Comparison of ENCODE assay signal across 8 cellular contexts in the genomic region with DNA sequence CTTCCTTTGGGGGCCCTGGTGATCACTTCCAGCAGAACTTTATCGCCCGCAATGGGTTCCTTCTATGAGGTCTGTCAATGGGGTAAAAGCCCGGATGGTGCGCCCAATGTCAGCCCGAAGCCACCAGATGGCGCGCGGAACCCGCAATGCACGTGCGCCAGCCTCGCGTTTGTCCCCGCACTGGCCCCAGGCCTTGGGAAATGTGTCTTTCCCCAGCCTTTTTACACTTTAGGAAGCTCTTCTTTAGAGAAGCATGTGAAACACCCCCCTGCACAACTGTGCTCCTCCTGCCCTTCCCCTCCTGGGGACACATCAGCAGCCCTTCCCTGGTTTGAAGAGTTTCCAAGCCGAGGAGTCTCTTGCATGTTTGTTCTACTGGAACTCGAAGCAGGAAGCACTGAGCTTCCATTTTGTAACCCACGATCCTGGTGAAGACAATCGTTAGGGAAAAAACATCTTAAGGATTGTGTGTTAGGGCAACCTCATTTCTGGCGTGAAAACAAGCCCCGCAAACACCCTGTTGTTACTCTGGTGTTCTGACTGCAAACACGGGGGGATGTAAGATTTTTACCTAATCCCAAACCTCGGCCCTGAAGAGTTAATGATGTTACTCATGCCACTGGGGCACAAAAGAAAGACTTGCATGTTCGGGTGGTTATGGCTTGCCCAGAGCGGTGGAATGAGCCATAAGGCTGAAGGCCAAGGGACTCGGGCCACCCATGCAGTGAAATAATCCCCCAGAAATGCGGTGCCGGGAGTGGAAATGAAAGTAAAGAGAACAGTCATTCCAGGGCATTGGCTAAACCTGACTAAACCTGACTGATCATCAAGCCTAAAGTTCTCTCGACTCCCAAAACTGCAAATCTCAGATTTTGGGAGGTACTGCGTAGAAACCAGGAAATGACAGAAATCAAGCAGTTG. TPM values are rescaled to one million over a fixed set of nuclear protein-coding genes. Genes with fewer than 3 reads are reported as not detected.
DNase-seq lines count a peak whose midpoint lies in the region; ATAC-seq and TF ChIP-seq lines count a peak whose summit lies in the region.

No MANE protein-coding gene starts in this region.

- no peaks in the 10 kb centered on the region for H4K20me1 ChIP-seq in PC-3 (ENCODE audit: low read length)

- peak overlapping the region; percentile 86 for H2AFZ ChIP-seq in PC-3 (ENCODE audit: low read length)

- H3K4me3 Mint-ChIP-seq in activated T-cell treated with anti-CD3 and anti-CD28 coated beads, Interleukin-2, amount 50 U/mL, for 4 hours, result no peak overlapping the region
- peak overlapping the region in 4 of 8 donors; percentile 14 to 63 (median 47) for H3K4me3 Mint-ChIP-seq in naive B cell

- H3K4me1 ChIP-seq in PC-3 (ENCODE audit: insufficient read depth, low read length) (peaks cover 45% of the 10 kb centered on the region), esophagus (ENCODE audit: control insufficient read depth in 2 of 2, insufficient read depth in 2 of 2, low read length in 1 of 2) (no peaks in the 10 kb centered on the region)

- peak overlapping the region; percentile 78 for H3K4me2 ChIP-seq in PC-3 (ENCODE audit: low read length)

- H3K27me3 ChIP-seq in PC-3 (ENCODE audit: low read length), result no peaks in the 10 kb centered on the region
- H3K27me3 ChIP-seq in esophagus (ENCODE audit: control insufficient read depth in 1 of 2, insufficient read depth in 2 of 2, low read length in 2 of 2), result no peaks in the 10 kb centered on the region

- H3K27ac ChIP-seq in PC-3 (ENCODE audit: low read length), result peak overlapping the region; percentile 88
- peak overlapping the region; percentile 86 to 98 for H3K27ac ChIP-seq in esophagus (ENCODE audit: low read depth in 2 of 2, low read length in 1 of 2)

- peak; percentile 93 for TF ChIP-seq CTCF in AG09319 (IDR thresholded peaks at IDR 0.05; ENCODE audit: low read depth, low read length)
- peak; percentile 84 for TF ChIP-seq CTCF in PC-3 (conservative IDR thresholded peaks at IDR 0.05; ENCODE audit: low read depth, low read length)

- H3K9me2 ChIP-seq in PC-3 (replicated peaks; ENCODE audit: low read length), result no peaks in the 10 kb centered on the region

- POLR2A ChIA-PET in PC-3 (lab: Charles Lee; ENCODE audit: unreplicated experiment), result interaction anchor here (0.6 to 0.9 kb wide), 3 partner anchors 105 to 605 kb away, joined by 3 to 5 read pairs (median 4); no protein-coding TSS in a partner anchor

- no peak for TF ChIP-seq EP300 in Ishikawa (IDR thresholded peaks at IDR 0.05; ENCODE audit: borderline replicate concordance)

- CTCF ChIA-PET in PC-3 (lab: Charles Lee), result interaction anchor here (0.6 to 1.1 kb wide), 5 partner anchors 101 to 594 kb away, joined by 3 to 7 read pairs (median 4); no protein-coding TSS in a partner anchor

- intact Hi-C loops in PC-3 (cut with micrococcal nuclease), result loop anchor here (1.0 to 10.0 kb wide), 3 partner anchors 99 to 584 kb away; no protein-coding TSS in a partner anchor

- no peaks in the 10 kb centered on the region for H3K36me3 Mint-ChIP-seq in activated T-cell treated with anti-CD3 and anti-CD28 coated beads, Interleukin-2, amount 50 U/mL, for 4 hours (ENCODE audit: insufficient read depth)
- peaks cover 0 to 6% of the 10 kb centered on the region in 2 donors for H3K36me3 Mint-ChIP-seq in naive B cell

- H3K79me2 ChIP-seq in PC-3 (ENCODE audit: low read length), result no peaks in the 10 kb centered on the region

- H3K27ac Mint-ChIP-seq in naive B cell, result peak overlapping the region in 3 of 6 donors; percentile 8 to 71 (median 61)

- TF ChIP-seq RAD21 in Ishikawa (IDR thresholded peaks at IDR 0.05; ENCODE audit: low read depth), result peak; percentile 96

- BruUV-seq in PC-3 (replicated peaks; lab: Mats Ljungman, UMichigan), result no TSS peak

- H3K4me1 Mint-ChIP-seq in activated T-cell treated with anti-CD3 and anti-CD28 coated beads, Interleukin-2, amount 50 U/mL, for 4 hours (ENCODE audit: low read depth), result peaks cover 38% of the 10 kb centered on the region
- H3K4me1 Mint-ChIP-seq in naive B cell, result peaks cover 9 to 14% (median 10%) of the 10 kb centered on the region in 3 donors

- H3F3A ChIP-seq in PC-3 (ENCODE audit: low read length, unreplicated experiment), result peaks cover 5% of the 10 kb centered on the region

- peak overlapping the region; percentile 66 for H3K9ac ChIP-seq in PC-3 (ENCODE audit: low read length)

- peak overlapping the region; percentile 40; the same call in 1 of the 2 replicates for H3K4me3 ChIP-seq in PC-3 (ENCODE audit: low read length)
- peak overlapping the region in 1 of 2 donors; percentile 41 for H3K4me3 ChIP-seq in esophagus (ENCODE audit: low read depth in 1 of 2, low read length in 2 of 2)

- peak; percentile 72 for ATAC-seq in PC-3
- peak; percentile 67 to 77 for ATAC-seq in activated T-cell treated with anti-CD3 and anti-CD28 coated beads, Interleukin-2, amount 50 U/mL, for 4 hours
- peak; percentile 92 to 99 for ATAC-seq in naive B cell (ENCODE audit: low read depth in 2 of 2)

- H3K9me3 ChIP-seq in PC-3 (ENCODE audit: low read length) (no peaks in the 10 kb centered on the region), esophagus (ENCODE audit: control insufficient read depth in 2 of 2, insufficient read depth in 1 of 2, low read depth in 1 of 2, low read length in 1 of 2) (no peaks in the 10 kb centered on the region)

- WGBS in esophagus, 2 donors, result 12 to 16% methylated on average over 29 of the region's 29 CpGs

- peaks cover 4% of the 10 kb centered on the region for H3K9me3 Mint-ChIP-seq in activated T-cell treated with anti-CD3 and anti-CD28 coated beads, Interleukin-2, amount 50 U/mL, for 4 hours
- H3K9me3 Mint-ChIP-seq in naive B cell, result no peaks in the 10 kb centered on the region

- no peaks in the 10 kb centered on the region for H3K27me3 Mint-ChIP-seq in activated T-cell treated with anti-CD3 and anti-CD28 coated beads, Interleukin-2, amount 50 U/mL, for 4 hours (ENCODE audit: low read depth)
- peaks cover 0 to 5% (median 4%) of the 10 kb centered on the region in 3 donors for H3K27me3 Mint-ChIP-seq in naive B cell

- H3K36me3 ChIP-seq in PC-3 (ENCODE audit: low read depth, low read length) (no peaks in the 10 kb centered on the region), esophagus (ENCODE audit: control insufficient read depth in 2 of 2, insufficient read depth in 2 of 2, low read length in 1 of 2) (no peaks in the 10 kb centered on the region)

- DNase-seq in AG09319 (ENCODE audit: extremely low read depth, low read depth), result peak; percentile 77
- DNase-seq in GM19240 (ENCODE audit: insufficient read length, low spot score), result peak; percentile 41
- peak; percentile 82 for DNase-seq in PC-3
- DNase-seq in activated T-cell treated with anti-CD3 and anti-CD28 coated beads, Interleukin-2, amount 50 U/mL, for 4 hours, result peak; percentile 83
- peak; percentile 71 for DNase-seq in naive B cell
- DNase-seq in stimulated activated CD8-positive, alpha-beta memory T cell treated with anti-CD3 and anti-CD28 coated beads, Interleukin-7, amount 100 ng/mL, for 24 hours (ENCODE audit: low read depth), result peak; percentile 80

TF ChIP-seq in Ishikawa, 13 proteins besides CTCF, POLR2A, EP300 and RAD21:
- TF ChIP-seq TCF12 (IDR thresholded peaks at IDR 0.05; ENCODE audit: low read depth) (0 out of 2 replicates have a peak, but pooled peaks have one; percentile 18), EGR1 (IDR thresholded peaks at IDR 0.05) (no peak), CREB1 (IDR thresholded peaks at IDR 0.05; ENCODE audit: low read depth) (no peak)
- TF ChIP-seq, protein P1, sequence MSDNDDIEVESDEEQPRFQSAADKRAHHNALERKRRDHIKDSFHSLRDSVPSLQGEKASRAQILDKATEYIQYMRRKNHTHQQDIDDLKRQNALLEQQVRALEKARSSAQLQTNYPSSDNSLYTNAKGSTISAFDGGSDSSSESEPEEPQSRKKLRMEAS (IDR thresholded peaks at IDR 0.05), result peak; percentile 69; the same call in 1 of the 2 replicates
- TF ChIP-seq, protein P2, sequence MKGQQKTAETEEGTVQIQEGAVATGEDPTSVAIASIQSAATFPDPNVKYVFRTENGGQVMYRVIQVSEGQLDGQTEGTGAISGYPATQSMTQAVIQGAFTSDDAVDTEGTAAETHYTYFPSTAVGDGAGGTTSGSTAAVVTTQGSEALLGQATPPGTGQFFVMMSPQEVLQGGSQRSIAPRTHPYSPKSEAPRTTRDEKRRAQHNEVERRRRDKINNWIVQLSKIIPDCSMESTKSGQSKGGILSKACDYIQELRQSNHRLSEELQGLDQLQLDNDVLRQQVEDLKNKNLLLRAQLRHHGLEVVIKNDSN (IDR thresholded peaks at IDR 0.05), result no peak

RNA-seq across cellular contexts. Expression of a gene that starts 20.4 kb away (rescaled TPM):
- 15.1 and 27.7 TPM in 2 replicates for total RNA-seq in PC-3 (2014; rRNA removed)
- 10 to 100 TPM; 27.6 to 38.0 (median 33.5) TPM for total RNA-seq in activated T-cell treated with anti-CD3 and anti-CD28 coated beads, Interleukin-2, amount 50 U/mL, for 4 hours
- 10 to 100 TPM; 16.8 to 32.5 TPM for polyA plus RNA-seq in esophagus
- 1 to 10 TPM; 5.3 to 8.0 (median 6.3) TPM for polyA plus RNA-seq in naive B cell (ENCODE audit: low read depth in 6 of 6)
